In genomic region chr6:11236351-11236750, GRCh38 we compare ENCODE assay signal across 1 cellular context.
TF ChIP-seq lines count a peak whose summit lies in the region.

No MANE protein-coding gene starts in this region.

TF ChIP-seq in GM12878, 131 proteins besides CTCF, POLR2A, EP300 and RAD21 (continued from another document and continues in another):
- TF ChIP-seq RB1 (IDR thresholded peaks at IDR 0.05; ENCODE audit: borderline replicate concordance) (no peak), ESRRA (IDR thresholded peaks at IDR 0.05; ENCODE audit: low read length) (no peak), MEF2B (IDR thresholded peaks at IDR 0.05; ENCODE audit: partially characterized antibody, poor library complexity, severe bottlenecking) (no peak), REST (IDR thresholded peaks at IDR 0.05; ENCODE audit: low read depth, low read length) (no peak), ATF3 (IDR thresholded peaks at IDR 0.05; ENCODE audit: borderline replicate concordance, extremely low read depth, low read depth, low read length) (0 out of 2 replicates have a peak, but pooled peaks have one; percentile 10), NR2C2 (IDR thresholded peaks at IDR 0.05; ENCODE audit: borderline replicate concordance, control insufficient read depth, insufficient read length, low read depth) (no peak), IKZF2 (IDR thresholded peaks at IDR 0.05) (0 out of 4 replicates have a peak, but pooled peaks of 1 of the 2 experiments have one; percentile 33), NRF1 (conservative IDR thresholded peaks at IDR 0.05; ENCODE audit: low read depth, low read length) (no peak), DPF2 (IDR thresholded peaks at IDR 0.05) (no peak), CEBPZ (IDR thresholded peaks at IDR 0.05; ENCODE audit: low read depth, low read length) (no peak), TCF3 (IDR thresholded peaks at IDR 0.05; ENCODE audit: borderline replicate concordance, insufficient read depth, low read depth, low read length) (no peak), SMC3 (IDR thresholded peaks at IDR 0.05; ENCODE audit: borderline replicate concordance, low read length) (no peak), EED (IDR thresholded peaks at IDR 0.05; ENCODE audit: low read depth) (no peak), CREM (IDR thresholded peaks at IDR 0.05; ENCODE audit: low read depth) (no peak), NR2F1 (conservative IDR thresholded peaks at IDR 0.05) (peak; percentile 59), HDAC2 (IDR thresholded peaks at IDR 0.05) (no peak), GABPA (IDR thresholded peaks at IDR 0.05; ENCODE audit: low read depth) (no peak), TCF12 (IDR thresholded peaks at IDR 0.05; ENCODE audit: low read depth, low read length) (no peak), CBX5 (IDR thresholded peaks at IDR 0.05; ENCODE audit: low read depth) (no peak), RAD51 (IDR thresholded peaks at IDR 0.05) (peak; percentile 95), USF1 (IDR thresholded peaks at IDR 0.05; ENCODE audit: borderline replicate concordance, extremely low read length, insufficient read depth, low read depth, low read length) (peak; percentile 10), NKRF (conservative IDR thresholded peaks at IDR 0.05) (no peak), SREBF1 (IDR thresholded peaks at IDR 0.05; ENCODE audit: low read length) (no peak), BHLHE40 (IDR thresholded peaks at IDR 0.05; ENCODE audit: borderline replicate concordance in 1 of 2, low read depth in 2 of 2, low read length in 1 of 2) (peak in 1 of 2 experiments; percentile 66; a peak in 2 of 4 replicates), ZBED1 (IDR thresholded peaks at IDR 0.05; ENCODE audit: borderline replicate concordance) (no peak), TBL1XR1 (IDR thresholded peaks at IDR 0.05; ENCODE audit: low read depth, low read length) (no peak), RUNX3 (IDR thresholded peaks at IDR 0.05; ENCODE audit: low read length) (peak; percentile 22; the same call in 1 of the 2 replicates), PML (IDR thresholded peaks at IDR 0.05; ENCODE audit: low read length) (no peak; the same call in 1 of the 2 replicates), PBX3 (IDR thresholded peaks at IDR 0.05; ENCODE audit: insufficient replicate concordance, low read depth, low read length) (peak; percentile 85), POLR2AphosphoS5 (IDR thresholded peaks at IDR 0.05; ENCODE audit: low read length) (peak; percentile 17; the same call in 1 of the 2 replicates), PAX5 (IDR thresholded peaks at IDR 0.05; ENCODE audit: borderline replicate concordance, low read depth, low read length) (no peak), ZNF384 (IDR thresholded peaks at IDR 0.05; ENCODE audit: borderline replicate concordance, low read depth, low read length) (no peak), BRCA1 (IDR thresholded peaks at IDR 0.05; ENCODE audit: low read depth, low read length) (no peak), MAX (IDR thresholded peaks at IDR 0.05; ENCODE audit: low read depth, low read length) (no peak), IRF3 (IDR thresholded peaks at IDR 0.05) (no peak), KAT2A (conservative IDR thresholded peaks at IDR 0.05; ENCODE audit: control insufficient read depth, low read depth, low read length) (no peak), USF2 (IDR thresholded peaks at IDR 0.05; ENCODE audit: borderline replicate concordance, low read depth, low read length) (peak; percentile 46; the same call in 1 of the 2 replicates), SMAD5 (IDR thresholded peaks at IDR 0.05; ENCODE audit: low read depth) (no peak), BCL11A (IDR thresholded peaks at IDR 0.05; ENCODE audit: low read depth, low read length) (no peak), FOS (IDR thresholded peaks at IDR 0.05; ENCODE audit: borderline replicate concordance, extremely low read depth, insufficient read length) (no peak), HSF1 (IDR thresholded peaks at IDR 0.05; ENCODE audit: low read depth, low read length) (no peak), STAT3 (IDR thresholded peaks at IDR 0.05; ENCODE audit: low read depth, low read length) (no peak), PAX8 (IDR thresholded peaks at IDR 0.05) (no peak)
